8 cellular contexts compared by ENCODE assay signal in the genomic region with DNA sequence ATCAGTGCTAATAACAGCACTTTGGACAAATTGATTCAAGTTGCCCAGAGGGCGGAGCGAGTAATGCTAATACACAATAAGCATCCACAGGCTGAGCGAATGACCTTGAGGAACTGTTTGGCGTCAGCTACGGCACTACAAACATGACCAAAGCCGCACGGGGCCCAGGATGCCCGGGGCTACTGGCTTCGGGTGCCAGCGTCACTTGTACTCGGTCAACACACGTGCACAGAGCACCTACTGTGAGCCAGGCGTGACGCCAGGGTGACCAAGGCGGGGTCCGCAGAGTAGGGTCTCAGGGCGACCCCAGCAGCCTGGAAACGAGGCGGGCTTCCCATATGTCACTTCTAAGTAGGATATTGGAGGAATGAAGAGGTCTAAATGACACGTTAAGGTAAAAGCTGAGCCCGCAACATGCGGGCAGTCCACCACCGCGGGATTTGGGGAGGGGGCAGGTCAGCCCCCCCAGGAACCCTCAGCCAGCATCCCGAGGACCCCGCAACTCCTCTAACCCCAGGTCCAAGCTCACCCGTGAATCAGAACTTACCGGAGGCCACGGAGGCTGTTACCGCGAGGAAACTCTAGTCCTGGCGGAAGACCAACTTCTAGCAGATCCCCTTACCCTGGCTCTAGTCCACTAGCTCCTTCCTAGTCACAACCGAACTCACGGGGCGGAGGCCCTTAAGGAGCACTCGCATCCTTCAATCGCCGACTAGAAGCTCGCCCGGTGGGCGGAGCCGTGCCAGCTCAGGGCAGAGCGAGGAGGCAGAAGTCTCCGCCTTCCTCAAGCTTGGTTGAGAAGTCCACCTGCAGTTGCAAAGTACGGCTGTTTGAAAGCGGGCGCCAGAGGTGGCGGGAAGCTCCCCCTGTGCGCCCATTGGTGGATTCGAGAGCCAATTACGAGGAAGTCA. TPM values are rescaled to one million over a fixed set of nuclear protein-coding genes. Genes with fewer than 3 reads are reported as not detected.
DNase-seq lines count a peak whose midpoint lies in the region; ATAC-seq and TF ChIP-seq lines count a peak whose summit lies in the region.

A gene with protein sequence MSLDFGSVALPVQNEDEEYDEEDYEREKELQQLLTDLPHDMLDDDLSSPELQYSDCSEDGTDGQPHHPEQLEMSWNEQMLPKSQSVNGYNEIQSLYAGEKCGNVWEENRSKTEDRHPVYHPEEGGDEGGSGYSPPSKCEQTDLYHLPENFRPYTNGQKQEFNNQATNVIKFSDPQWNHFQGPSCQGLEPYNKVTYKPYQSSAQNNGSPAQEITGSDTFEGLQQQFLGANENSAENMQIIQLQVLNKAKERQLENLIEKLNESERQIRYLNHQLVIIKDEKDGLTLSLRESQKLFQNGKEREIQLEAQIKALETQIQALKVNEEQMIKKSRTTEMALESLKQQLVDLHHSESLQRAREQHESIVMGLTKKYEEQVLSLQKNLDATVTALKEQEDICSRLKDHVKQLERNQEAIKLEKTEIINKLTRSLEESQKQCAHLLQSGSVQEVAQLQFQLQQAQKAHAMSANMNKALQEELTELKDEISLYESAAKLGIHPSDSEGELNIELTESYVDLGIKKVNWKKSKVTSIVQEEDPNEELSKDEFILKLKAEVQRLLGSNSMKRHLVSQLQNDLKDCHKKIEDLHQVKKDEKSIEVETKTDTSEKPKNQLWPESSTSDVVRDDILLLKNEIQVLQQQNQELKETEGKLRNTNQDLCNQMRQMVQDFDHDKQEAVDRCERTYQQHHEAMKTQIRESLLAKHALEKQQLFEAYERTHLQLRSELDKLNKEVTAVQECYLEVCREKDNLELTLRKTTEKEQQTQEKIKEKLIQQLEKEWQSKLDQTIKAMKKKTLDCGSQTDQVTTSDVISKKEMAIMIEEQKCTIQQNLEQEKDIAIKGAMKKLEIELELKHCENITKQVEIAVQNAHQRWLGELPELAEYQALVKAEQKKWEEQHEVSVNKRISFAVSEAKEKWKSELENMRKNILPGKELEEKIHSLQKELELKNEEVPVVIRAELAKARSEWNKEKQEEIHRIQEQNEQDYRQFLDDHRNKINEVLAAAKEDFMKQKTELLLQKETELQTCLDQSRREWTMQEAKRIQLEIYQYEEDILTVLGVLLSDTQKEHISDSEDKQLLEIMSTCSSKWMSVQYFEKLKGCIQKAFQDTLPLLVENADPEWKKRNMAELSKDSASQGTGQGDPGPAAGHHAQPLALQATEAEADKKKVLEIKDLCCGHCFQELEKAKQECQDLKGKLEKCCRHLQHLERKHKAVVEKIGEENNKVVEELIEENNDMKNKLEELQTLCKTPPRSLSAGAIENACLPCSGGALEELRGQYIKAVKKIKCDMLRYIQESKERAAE (N-terminal part only) (minus strand): TSS at position 656 of the 911 bp plus-strand sequence. CDS start 5,420 bp downstream, outside the sequence.

- DNase-seq in DMS53 treated with DMSO at 0.1 percent for 48 hours (lab: John Stamatoyannopoulos, UW; ENCODE audit: unreplicated experiment) (peak; percentile 95), KBM-7 (peak; percentile 99), PC-9 (peak; percentile 98), activated T-cell treated with anti-CD3 and anti-CD28 coated beads for 48 hours (ENCODE audit: low read depth) (peak; percentile 95), erythroblast (lab: John Stamatoyannopoulos, UW) (peak; percentile 100)
- peak; percentile 94 to 96 for DNase-seq in stimulated activated CD8-positive, alpha-beta memory T cell treated with anti-CD3 and anti-CD28 coated beads, Interleukin-4, amount 100 ng/mL, for 4 hours (ENCODE audit: low read depth in 2 of 2, low spot score in 1 of 2)

- H2AFZ ChIP-seq in PC-9, result peak within 1 kb of the TSS; percentile 100

- TF ChIP-seq CTCF in PC-9 (conservative IDR thresholded peaks at IDR 0.05), result no peak

- H4K20me1 ChIP-seq in PC-9 (ENCODE audit: insufficient read depth), result no peaks in the 10 kb centered on the region

- H3K4me3 ChIP-seq in PC-9 (peak within 1 kb of the TSS; percentile 87), mucosa of rectum (ENCODE audit: low read length in 2 of 2) (peak within 1 kb of the TSS; percentile 75 to 91)

- peak within 1 kb of the TSS; percentile 89 for H3K4me2 ChIP-seq in PC-9

- in situ Hi-C loops in KBM-7 (cut with MboI; ENCODE audit: low pct_unique_long_range_greater_than_20kb, low sequenced_read_pairs), result no loop called here

- CTCF ChIA-PET in PC-9 (lab: Charles Lee), result interaction anchor here (0.6 to 1.1 kb wide), 6 partner anchors 9 to 492 kb away, joined by 3 to 8 read pairs (median 4); no protein-coding TSS in a partner anchor

- no peaks in the 10 kb centered on the region for H3F3A ChIP-seq in PC-9 (ENCODE audit: insufficient read depth, low read depth)

- H3K9me3 ChIP-seq in PC-9 (ENCODE audit: insufficient read depth, low read depth) (no peaks in the 10 kb centered on the region), mucosa of rectum (ENCODE audit: control insufficient read depth in 2 of 2, low read length in 2 of 2) (no peaks in the 10 kb centered on the region)

- H3K27ac ChIP-seq in PC-9 (peak within 1 kb of the TSS; percentile 49), mucosa of rectum (ENCODE audit: low read depth in 2 of 2, low read length in 2 of 2) (peak within 1 kb of the TSS; percentile 38 to 62)

- peak; percentile 88 for TF ChIP-seq POLR2A in erythroblast (IDR thresholded peaks at IDR 0.05; ENCODE audit: low read length)

- H3K9me2 ChIP-seq in PC-9 (ENCODE audit: insufficient read depth), result no peaks in the 10 kb centered on the region

- H3K27me3 ChIP-seq in PC-9 (ENCODE audit: insufficient read depth, low read depth) (no peaks in the 10 kb centered on the region), mucosa of rectum (ENCODE audit: control insufficient read depth in 2 of 2, insufficient read depth in 2 of 2, low read length in 2 of 2) (no peaks in the 10 kb centered on the region)

- H3K9ac ChIP-seq in mucosa of rectum (ENCODE audit: low read depth in 1 of 2, low read length in 2 of 2), result peak within 1 kb of the TSS; percentile 52 to 83

- ATAC-seq in GM21723 (IDR thresholded peaks at IDR 0.05; ENCODE audit: unreplicated experiment), result peak; percentile 97

- H3K4me1 ChIP-seq in PC-9 (replicated peaks; ENCODE audit: insufficient read depth) (peaks cover 6% of the 10 kb centered on the region), mucosa of rectum (ENCODE audit: control insufficient read depth in 2 of 2, insufficient read depth in 2 of 2, low read length in 2 of 2) (peaks cover 0 to 10% of the 10 kb centered on the region in 2 donors)

- intact Hi-C loops in PC-9 (cut with micrococcal nuclease; ENCODE audit: unreplicated experiment), result loop anchor here (1.0 to 5.0 kb wide), 2 partner anchors 16 to 152 kb away; a partner anchor contains a TSS

- no peaks in the 10 kb centered on the region for H3K36me3 ChIP-seq in PC-9 (ENCODE audit: low read depth)
- no peaks in the 10 kb centered on the region for H3K36me3 ChIP-seq in mucosa of rectum (ENCODE audit: control insufficient read depth in 2 of 2, insufficient read depth in 2 of 2, low read length in 2 of 2)

- TSS peak; percentile 59 for BruUV-seq in PC-9 (replicated peaks; lab: Mats Ljungman, UMichigan)

- peaks cover 39% of the 10 kb centered on the region for H3K79me2 ChIP-seq in PC-9 (ENCODE audit: low read depth)

- POLR2A ChIA-PET in PC-9 (lab: Charles Lee; ENCODE audit: unreplicated experiment), result interaction anchor here (0.6 to 1.5 kb wide), 3 partner anchors 67 to 479 kb away, joined by 3 to 24 read pairs (median 3); a partner anchor contains a TSS

RNA-seq across cellular contexts. Expression of the gene that starts here (rescaled TPM):
- total RNA-seq in PC-9 (2021), result 19.2 and 24.6 TPM in 2 replicates

Comparison
In these comparisons a context has a peak if more than half of its experiments do, and no peak if none do; other contexts are left out.
1. Peak in every context shown above with its lines: DNase-seq, ATAC-seq, H3K4me3 ChIP-seq and H3K27ac ChIP-seq.